ENCODE assay signal across 31 cellular contexts in genomic region chr2:36607947-36608346, GRCh38.
"Had no signal": no experiment of that assay in that cellular context is flagged by ENCODE, and none has a peak within 500 bp of the region (broad histone marks: within the 10 kb centered on the region; RNA-seq: fewer than 3 reads in every experiment).

No MANE protein-coding gene starts in this region.

- H3K4me1 ChIP-seq: SJSA1 had no signal

- H3K4me3 ChIP-seq: cardiac muscle cell, SJSA1 had no signal

- H3K4me1 Mint-ChIP-seq: activated CD4-positive, alpha-beta T cell treated with anti-CD3 and anti-CD28 coated beads for 36 hours; activated CD4-positive, alpha-beta T cell treated with anti-CD3 and anti-CD28 coated beads, Interleukin-2, amount 10 ng/mL, durations not matched to agents 7 days and 5 days; activated naive CD4-positive, alpha-beta T cell treated with anti-CD3 and anti-CD28 coated beads, Interleukin-2, amount 10 ng/mL, durations not matched to agents 7 days and 5 days; activated naive CD8-positive, alpha-beta T cell treated with anti-CD3 and anti-CD28 coated beads, Interleukin-2, amount 50 U/mL, for 24 hours; central memory CD8-positive, alpha-beta T cell had no signal

- H3K4me3 Mint-ChIP-seq: activated CD4-positive, alpha-beta T cell treated with anti-CD3 and anti-CD28 coated beads for 36 hours; activated CD4-positive, alpha-beta T cell treated with anti-CD3 and anti-CD28 coated beads, Interleukin-2, amount 10 ng/mL, durations not matched to agents 7 days and 5 days; activated naive CD4-positive, alpha-beta T cell treated with anti-CD3 and anti-CD28 coated beads, Interleukin-2, amount 10 ng/mL, durations not matched to agents 7 days and 5 days; activated naive CD8-positive, alpha-beta T cell; activated naive CD8-positive, alpha-beta T cell treated with anti-CD3 and anti-CD28 coated beads, Interleukin-2, amount 50 U/mL, for 24 hours; central memory CD8-positive, alpha-beta T cell; T-helper 1 cell treated with Interleukin-12 subunit alpha and Interleukin-12 subunit beta and Interleukin-4 antibody, amounts not matched to agents 30 μg/mL and 1 μg/mL, for 36 hours; T-helper 2 cell treated with Interferon-gamma antibody and Interleukin-4, amounts not matched to agents 5 μg/mL and 100 μg/mL, for 36 hours had no signal

- H3K36me3 Mint-ChIP-seq: activated naive CD4-positive, alpha-beta T cell treated with anti-CD3 and anti-CD28 coated beads, Interleukin-2, amount 10 ng/mL, durations not matched to agents 7 days and 5 days; activated naive CD8-positive, alpha-beta T cell had no signal

- H3K9me3 Mint-ChIP-seq: activated CD4-positive, alpha-beta T cell treated with anti-CD3 and anti-CD28 coated beads, Interleukin-2, amount 10 ng/mL, durations not matched to agents 7 days and 5 days; activated naive CD4-positive, alpha-beta T cell treated with anti-CD3 and anti-CD28 coated beads, Interleukin-2, amount 10 ng/mL, durations not matched to agents 7 days and 5 days; activated naive CD8-positive, alpha-beta T cell treated with anti-CD3 and anti-CD28 coated beads, Interleukin-2, amount 50 U/mL, for 24 hours; central memory CD8-positive, alpha-beta T cell; T-helper 1 cell treated with Interleukin-12 subunit alpha and Interleukin-12 subunit beta and Interleukin-4 antibody, amounts not matched to agents 30 μg/mL and 1 μg/mL, for 36 hours; T-helper 2 cell treated with Interferon-gamma antibody and Interleukin-4, amounts not matched to agents 5 μg/mL and 100 μg/mL, for 36 hours had no signal

- H3K27me3 Mint-ChIP-seq: activated CD4-positive, alpha-beta T cell treated with anti-CD3 and anti-CD28 coated beads for 36 hours had no signal

- DNase-seq: activated CD4-positive, alpha-beta T cell treated with anti-CD3 and anti-CD28 coated beads for 36 hours; activated CD4-positive, alpha-beta T cell treated with anti-CD3 and anti-CD28 coated beads, Interleukin-2, amount 10 ng/mL, durations not matched to agents 7 days and 5 days; activated CD4-positive, alpha-beta T cell treated with anti-CD3 and anti-CD28 coated beads, Interleukin-2, amount 50 U/mL, for 48 hours; activated CD8-positive, alpha-beta memory T cell treated with anti-CD3 and anti-CD28 coated beads, Interleukin-2, amount 50 U/mL, for 4 hours; activated effector memory CD4-positive, alpha-beta T cell treated with Interleukin-2 at 50 U/mL for 16 hours; activated naive CD4-positive, alpha-beta T cell treated with anti-CD3 and anti-CD28 coated beads, Interleukin-2, amount 10 ng/mL, durations not matched to agents 7 days and 5 days; activated naive CD8-positive, alpha-beta T cell treated with anti-CD3 and anti-CD28 coated beads, Interleukin-2, amount 50 U/mL, for 24 hours; activated T-cell treated with anti-CD3 and anti-CD28 coated beads for 4 hours; activated T-cell treated with anti-CD3 and anti-CD28 coated beads, Interleukin-2, amount 50 U/mL, for 48 hours; anterior cingulate cortex; brain microvascular endothelial cell; MM.1S; MV-4-11; NCI-H1092; NCI-H1436 treated with DMSO at 0.1 percent for 48 hours; NCI-H1694 treated with DMSO at 0.1 percent for 48 hours; NCI-H2029; NCI-H345; NCI-H524 treated with DMSO at 0.1 percent for 48 hours; RPMI8226; SHP77 treated with DMSO at 0.1 percent for 48 hours; SK-N-SH had no signal

- H3K36me3 ChIP-seq: brain microvascular endothelial cell, cardiac muscle cell, SJSA1 had no signal

- H3K9me3 ChIP-seq: SJSA1, SK-N-SH had no signal

- H3K4me2 ChIP-seq: KMS-11, SK-N-SH had no signal

- H3K9me2 ChIP-seq: SK-N-SH had no signal

- H3K27me3 ChIP-seq: brain microvascular endothelial cell, cardiac muscle cell, SJSA1 had no signal

- ATAC-seq: activated CD4-positive, alpha-beta T cell treated with anti-CD3 and anti-CD28 coated beads for 36 hours; activated CD4-positive, CD25-positive, alpha-beta regulatory T cell treated with anti-CD3 and anti-CD28 coated beads, Interleukin-2, amount 50 U/mL, for 24 hours; activated naive CD8-positive, alpha-beta T cell treated with anti-CD3 and anti-CD28 coated beads, Interleukin-2, amount 50 U/mL, for 24 hours; Panc1 had no signal

- H3K9ac ChIP-seq: KMS-11, SK-N-SH had no signal

- H3K27ac Mint-ChIP-seq: activated CD4-positive, alpha-beta T cell treated with anti-CD3 and anti-CD28 coated beads for 36 hours; activated CD4-positive, alpha-beta T cell treated with anti-CD3 and anti-CD28 coated beads, Interleukin-2, amount 10 ng/mL, durations not matched to agents 7 days and 5 days; activated naive CD4-positive, alpha-beta T cell treated with anti-CD3 and anti-CD28 coated beads, Interleukin-2, amount 10 ng/mL, durations not matched to agents 7 days and 5 days; activated naive CD8-positive, alpha-beta T cell; activated naive CD8-positive, alpha-beta T cell treated with anti-CD3 and anti-CD28 coated beads, Interleukin-2, amount 50 U/mL, for 24 hours; T-helper 1 cell treated with Interleukin-12 subunit alpha and Interleukin-12 subunit beta and Interleukin-4 antibody, amounts not matched to agents 30 μg/mL and 1 μg/mL, for 36 hours; T-helper 2 cell treated with Interferon-gamma antibody and Interleukin-4, amounts not matched to agents 5 μg/mL and 100 μg/mL, for 36 hours had no signal

- H3K27ac ChIP-seq: brain microvascular endothelial cell, cardiac muscle cell, KMS-11, SJSA1 had no signal
